Comparison of ENCODE assay signal across 1 cellular context in genomic region chr3:179676081-179676480, GRCh38.
TF ChIP-seq lines count a peak whose summit lies in the region.

No MANE protein-coding gene starts in this region.

TF ChIP-seq in GM23338, 12 proteins besides CTCF, POLR2A, EP300 and RAD21 (continued from another document):
- no peak for TF ChIP-seq ZNF462 (CRISPR knock-in tag; IDR thresholded peaks at IDR 0.05)
- no peak for TF ChIP-seq REST (IDR thresholded peaks at IDR 0.05; ENCODE audit: unreplicated experiment)
